Comparison of ENCODE assay signal across 8 cellular contexts in genomic region chrX:103254171-103254824, GRCh38. TPM values are rescaled to one million over a fixed set of nuclear protein-coding genes. Genes with fewer than 3 reads are reported as not detected.
DNase-seq lines count a peak whose midpoint lies in the region; ATAC-seq, FAIRE-seq and TF ChIP-seq lines count a peak whose summit lies in the region.

No MANE protein-coding gene starts in this region.

- H3K4me3 ChIP-seq in SK-N-SH (ENCODE audit: low read depth in 2 of 2, low read length in 1 of 2) = peak overlapping the region; percentile 74 to 75
- peak overlapping the region; percentile 73 to 92 for H3K4me3 ChIP-seq in kidney (ENCODE audit: low read length in 2 of 2)

- H3K27ac ChIP-seq in SK-N-SH (ENCODE audit: low read depth in 2 of 2, low read length in 1 of 2) = peak overlapping the region; percentile 78 to 87
- peak overlapping the region; percentile 77 to 93 for H3K27ac ChIP-seq in kidney (ENCODE audit: low read depth in 2 of 2, low read length in 2 of 2)

- H3K36me3 ChIP-seq in SK-N-SH (replicated peaks in 1 of 2; ENCODE audit: control insufficient read depth in 1 of 2, insufficient read depth in 2 of 2, low read length in 1 of 2) (peaks cover 4 to 12% of the 10 kb centered on the region in 2 experiments), kidney (ENCODE audit: control insufficient read depth in 1 of 2, insufficient read depth in 2 of 2, low read length in 2 of 2) (no peaks in the 10 kb centered on the region)

- no peak for FAIRE-seq in kidney (lab: Jason Lieb, UNC)

- TF ChIP-seq EP300 in SK-N-SH (IDR thresholded peaks at IDR 0.05; ENCODE audit: borderline replicate concordance in 1 of 2, low read depth in 1 of 2, low read length in 1 of 2) = no peak

- peak overlapping the region in 6 of 7 donors; percentile 80 to 91 (median 84) for H3K27ac Mint-ChIP-seq in CD14-positive monocyte
- peak overlapping the region; percentile 98 for H3K27ac Mint-ChIP-seq in central memory CD8-positive, alpha-beta T cell (ENCODE audit: low read depth)

- WGBS in SK-N-SH (ENCODE audit: low lambda C conversion rate) = 9% methylated on average over 22 of the region's 22 CpGs

- POLR2A ChIA-PET in SK-N-SH (lab: Yijun Ruan, JAX) = interaction anchor here (0.7 to 2.1 kb wide), 3 partner anchors 24 to 76 kb away, joined by 3 to 14 read pairs (median 3); partner anchors contain the start of genes BEX4 and TCEAL7

- H3K9ac ChIP-seq in SK-N-SH = peak overlapping the region; percentile 77
- peak overlapping the region; percentile 71 to 85 for H3K9ac ChIP-seq in kidney (ENCODE audit: low read length in 2 of 2)

- no peak for TF ChIP-seq CTCF in CD14-positive monocyte (IDR thresholded peaks at IDR 0.05)
- no peak for TF ChIP-seq CTCF in SK-N-SH (IDR thresholded peaks at IDR 0.05)
- no peak for TF ChIP-seq CTCF in kidney (IDR thresholded peaks at IDR 0.05; ENCODE audit: borderline replicate concordance, extremely low read depth, insufficient read depth)

- no peak for TF ChIP-seq RAD21 in SK-N-SH (IDR thresholded peaks at IDR 0.05; ENCODE audit: low read length)

- intact Hi-C loops in CD14-positive monocyte (cut with micrococcal nuclease) = no loop called here
- intact Hi-C loops in kidney (cut with DNase I) = no loop called here

- H3K9me2 ChIP-seq in SK-N-SH = no peaks in the 10 kb centered on the region

- peaks cover 0 to 5% (median 0%) of the 10 kb centered on the region in 7 donors for H3K9me3 Mint-ChIP-seq in CD14-positive monocyte
- H3K9me3 Mint-ChIP-seq in central memory CD8-positive, alpha-beta T cell = no peaks in the 10 kb centered on the region

- no peaks in the 10 kb centered on the region for H3K27me3 ChIP-seq in SK-N-SH (ENCODE audit: insufficient read depth)

- H3K36me3 Mint-ChIP-seq in CD14-positive monocyte = peaks cover 0 to 1% of the 10 kb centered on the region in 2 donors
- H3K36me3 Mint-ChIP-seq in central memory CD8-positive, alpha-beta T cell (ENCODE audit: insufficient read depth) = peaks cover 4% of the 10 kb centered on the region

- H3K4me2 ChIP-seq in SK-N-SH = peak overlapping the region; percentile 83

- peak; percentile 64 for ATAC-seq in GM19351 (IDR thresholded peaks at IDR 0.05; ENCODE audit: unreplicated experiment)
- peak; percentile 7 for ATAC-seq in central memory CD8-positive, alpha-beta T cell (replicated peaks; ENCODE audit: extremely low read depth, poor library complexity, severe bottlenecking)
- ATAC-seq in GM18870 (IDR thresholded peaks at IDR 0.05; ENCODE audit: unreplicated experiment) = no peak

- DNase-seq in CD14-positive monocyte (ENCODE audit: low spot score) (no peak), HK-2 (ENCODE audit: unreplicated experiment) (peak; percentile 26), SK-N-SH (peak; percentile 55), kidney (peak; percentile 84)
- DNase-seq in central memory CD8-positive, alpha-beta T cell (ENCODE audit: low spot score in 2 of 2) = no peak
- DNase-seq in stimulated activated CD4-positive, alpha-beta T cell treated with anti-CD3 and anti-CD28 coated beads, Interleukin-12 subunit alpha, Interleukin-12 subunit beta, amount 100 ng/mL, for 4 hours = peak; percentile 7

- CTCF ChIA-PET in SK-N-SH (lab: Yijun Ruan, JAX) = interaction anchor here (2.2 kb wide), 1 partner anchor 43 kb away, joined by 16 read pairs; no protein-coding TSS in a partner anchor

- H3K4me1 Mint-ChIP-seq in CD14-positive monocyte = peaks cover 16% of the 10 kb centered on the region
- peaks cover 21% of the 10 kb centered on the region for H3K4me1 Mint-ChIP-seq in central memory CD8-positive, alpha-beta T cell

- peaks cover 0 to 5% (median 3%) of the 10 kb centered on the region in 3 donors for H3K27me3 Mint-ChIP-seq in CD14-positive monocyte (ENCODE audit: low read depth in 3 of 3)
- no peaks in the 10 kb centered on the region for H3K27me3 Mint-ChIP-seq in central memory CD8-positive, alpha-beta T cell

- no peaks in the 10 kb centered on the region for H3F3A ChIP-seq in SK-N-SH (replicated peaks; ENCODE audit: insufficient read depth)

- peak overlapping the region; percentile 90 to 92 for H3K4me3 Mint-ChIP-seq in CD14-positive monocyte
- peak overlapping the region; percentile 97 for H3K4me3 Mint-ChIP-seq in central memory CD8-positive, alpha-beta T cell

- peaks cover 0 to 3% of the 10 kb centered on the region in 2 experiments; a peak in 2 of 4 replicates for H3K4me1 ChIP-seq in SK-N-SH (ENCODE audit: control insufficient read depth in 1 of 2, insufficient read depth in 2 of 2, low read depth in 1 of 2, low read length in 1 of 2)
- H3K4me1 ChIP-seq in kidney (ENCODE audit: control insufficient read depth in 1 of 2, insufficient read depth in 1 of 2, low read depth in 1 of 2, low read length in 2 of 2) = no peaks in the 10 kb centered on the region

- no peaks in the 10 kb centered on the region for H4K20me1 ChIP-seq in SK-N-SH (ENCODE audit: insufficient read depth)

- no peaks in the 10 kb centered on the region for H3K9me3 ChIP-seq in SK-N-SH
- no peaks in the 10 kb centered on the region for H3K9me3 ChIP-seq in kidney (ENCODE audit: control insufficient read depth in 1 of 2, low read length in 2 of 2)

- peaks cover 22% of the 10 kb centered on the region for H3K79me2 ChIP-seq in SK-N-SH (ENCODE audit: insufficient read depth)

- peak overlapping the region; percentile 97 for H2AFZ ChIP-seq in SK-N-SH (ENCODE audit: low read depth)

TF ChIP-seq in SK-N-SH, 30 proteins besides CTCF, POLR2A, EP300 and RAD21:
- TF ChIP-seq POLR2AphosphoS5 (IDR thresholded peaks at IDR 0.05; ENCODE audit: low read depth, low read length) (peak; percentile 37; the same call in 1 of the 2 replicates), CHD2 (IDR thresholded peaks at IDR 0.05; ENCODE audit: low read length, partially characterized antibody) (peak; percentile 36), YY1 (IDR thresholded peaks at IDR 0.05; ENCODE audit: low read depth) (peak; percentile 80), MAX (IDR thresholded peaks at IDR 0.05; ENCODE audit: low read depth) (no peak), GABPA (IDR thresholded peaks at IDR 0.05; ENCODE audit: low read depth) (peak; percentile 49), USF1 (IDR thresholded peaks at IDR 0.05; ENCODE audit: borderline replicate concordance, low read depth) (0 out of 2 replicates have a peak, but pooled peaks have one; percentile 7), MEF2A (IDR thresholded peaks at IDR 0.05; ENCODE audit: borderline replicate concordance, low read depth) (no peak), MXI1 (IDR thresholded peaks at IDR 0.05; ENCODE audit: low read depth, low read length) (0 out of 2 replicates have a peak, but pooled peaks have one; percentile 7)

RNA-seq across cellular contexts. Expression of gene TCEAL8, which starts 0.7 kb away (rescaled TPM):
- polyA plus RNA-seq in CD14-positive monocyte (10 to 100 TPM; 30.2 to 33.7 TPM), SK-N-SH (2012; rRNA removed) (36.5 and 43.5 TPM in 2 replicates), kidney (ENCODE audit: insufficient read depth, low read depth, low replicate concordance) (88.5 TPM)
- 64.4 and 99.4 TPM in 2 replicates for polyA plus RNA-seq in SK-N-SH (2012; cell fraction: cytosol; rRNA removed)
- 5.3 and 14.1 TPM in 2 replicates for polyA plus RNA-seq in SK-N-SH (2012; cell fraction: nucleus; rRNA removed)
- 49.7 TPM for total RNA-seq in kidney

RNA-seq across cellular contexts. Expression of gene TCEAL5, which starts 22.3 kb away (rescaled TPM):
- polyA plus RNA-seq in CD14-positive monocyte (not detected), SK-N-SH (2012; rRNA removed) (0.43 and 0.45 TPM in 2 replicates), kidney (ENCODE audit: insufficient read depth, low read depth, low replicate concordance) (2.6 TPM)
- polyA plus RNA-seq in SK-N-SH (2012; cell fraction: cytosol; rRNA removed) = 1.1 and 1.5 TPM in 2 replicates
- polyA plus RNA-seq in SK-N-SH (2012; cell fraction: nucleus; rRNA removed) = 0.10 TPM in 1 of 2 replicates, not detected in the other
- total RNA-seq in kidney = 0.28 TPM

RNA-seq across cellular contexts. Expression of gene BEX4, which starts 39.4 kb away (rescaled TPM):
- polyA plus RNA-seq in CD14-positive monocyte (10 to 100 TPM; 28.6 to 33.5 TPM), SK-N-SH (2012; rRNA removed) (84.8 and 95.7 TPM in 2 replicates), kidney (ENCODE audit: insufficient read depth, low read depth, low replicate concordance) (135 TPM)
- polyA plus RNA-seq in SK-N-SH (2012; cell fraction: cytosol; rRNA removed) = 111 and 151 TPM in 2 replicates
- 17.2 and 35.2 TPM in 2 replicates for polyA plus RNA-seq in SK-N-SH (2012; cell fraction: nucleus; rRNA removed)
- total RNA-seq in kidney = 52.6 TPM

RNA-seq across cellular contexts. Expression of gene BEX2, which starts 56.5 kb away (rescaled TPM):
- polyA plus RNA-seq in CD14-positive monocyte = under 1 TPM; 0.22 to 0.66 TPM
- 32.4 and 36.9 TPM in 2 replicates for polyA plus RNA-seq in SK-N-SH (2012; rRNA removed)
- polyA plus RNA-seq in SK-N-SH (2012; cell fraction: cytosol; rRNA removed) = 38.4 and 53.8 TPM in 2 replicates
- 20.9 and 24.2 TPM in 2 replicates for polyA plus RNA-seq in SK-N-SH (2012; cell fraction: nucleus; rRNA removed)
- 34.7 TPM for total RNA-seq in kidney
- polyA plus RNA-seq in kidney (ENCODE audit: insufficient read depth, low read depth, low replicate concordance) = 130 TPM

Comparison
In these comparisons a context has a peak if more than half of its experiments do, and no peak if none do; other contexts are left out.
1. DNase-seq: peak in HK-2 (single experiment), SK-N-SH (single experiment), kidney (single experiment) and stimulated activated CD4-positive, alpha-beta T cell treated with anti-CD3 and anti-CD28 coated beads, Interleukin-12 subunit alpha, Interleukin-12 subunit beta, amount 100 ng/mL, for 4 hours (single experiment); none in CD14-positive monocyte (single experiment) and central memory CD8-positive, alpha-beta T cell (0 of 2).